ENCODE assay signal across 1 cellular context in genomic region chr3:193910886-193911738, GRCh38.
A peak's percentile ranks its signal among the peaks of the same experiment; 100 is the strongest.
TF ChIP-seq lines count a peak whose summit lies in the region.

No MANE protein-coding gene starts in this region.

TF ChIP-seq in K562, 482 proteins besides CTCF, POLR2A, EP300 and RAD21 (continued from another document and continues in another):
- peak; percentile 38 for TF ChIP-seq MITF (IDR thresholded peaks at IDR 0.05)
- 0 out of 2 replicates have a peak, but pooled peaks have one; percentile 56 for TF ChIP-seq TCF7 (IDR thresholded peaks at IDR 0.05; ENCODE audit: borderline replicate concordance)
- TF ChIP-seq NFIC (IDR thresholded peaks at IDR 0.05) = peak; percentile 76
- no peak for TF ChIP-seq ZFP30 (CRISPR knock-in tag; IDR thresholded peaks at IDR 0.05; ENCODE audit: borderline replicate concordance)
- TF ChIP-seq RNF2 (IDR thresholded peaks at IDR 0.05) = peak; percentile 97
- peak; percentile 27; the same call in 1 of the 2 replicates for TF ChIP-seq MIER1 (IDR thresholded peaks at IDR 0.05; ENCODE audit: low read depth)
- TF ChIP-seq BHLHE40 (IDR thresholded peaks at IDR 0.05; ENCODE audit: low read length) = peak; percentile 80
- TF ChIP-seq, protein P1, sequence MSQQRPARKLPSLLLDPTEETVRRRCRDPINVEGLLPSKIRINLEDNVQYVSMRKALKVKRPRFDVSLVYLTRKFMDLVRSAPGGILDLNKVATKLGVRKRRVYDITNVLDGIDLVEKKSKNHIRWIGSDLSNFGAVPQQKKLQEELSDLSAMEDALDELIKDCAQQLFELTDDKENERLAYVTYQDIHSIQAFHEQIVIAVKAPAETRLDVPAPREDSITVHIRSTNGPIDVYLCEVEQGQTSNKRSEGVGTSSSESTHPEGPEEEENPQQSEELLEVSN (IDR thresholded peaks at IDR 0.05; ENCODE audit: borderline replicate concordance in 1 of 2, extremely low read depth in 1 of 2, insufficient read depth in 1 of 2, insufficient read length in 1 of 2, low read depth in 1 of 2, low read length in 1 of 2, poor library complexity in 1 of 2, severe bottlenecking in 1 of 2) = peak in 1 of 2 experiments; percentile 58
- peak; percentile 34; the same call in 1 of the 2 replicates for TF ChIP-seq NCOA6 (IDR thresholded peaks at IDR 0.05)
- TF ChIP-seq GTF2F1 (IDR thresholded peaks at IDR 0.05; ENCODE audit: low read depth, low read length) = no peak
- peak; percentile 30; the same call in 1 of the 2 replicates for TF ChIP-seq C11orf30 (IDR thresholded peaks at IDR 0.05; ENCODE audit: low read depth)
- TF ChIP-seq ZNF766 (CRISPR knock-in tag; conservative IDR thresholded peaks at IDR 0.05) = no peak; the same call in 1 of the 2 replicates
- 0 out of 2 replicates have a peak, but pooled peaks have one; percentile 21 for TF ChIP-seq ZKSCAN1 (IDR thresholded peaks at IDR 0.05; ENCODE audit: low read depth, low read length)
- peak; percentile 40 for TF ChIP-seq BACH1 (tag; IDR thresholded peaks at IDR 0.05)
- TF ChIP-seq, protein P2, sequence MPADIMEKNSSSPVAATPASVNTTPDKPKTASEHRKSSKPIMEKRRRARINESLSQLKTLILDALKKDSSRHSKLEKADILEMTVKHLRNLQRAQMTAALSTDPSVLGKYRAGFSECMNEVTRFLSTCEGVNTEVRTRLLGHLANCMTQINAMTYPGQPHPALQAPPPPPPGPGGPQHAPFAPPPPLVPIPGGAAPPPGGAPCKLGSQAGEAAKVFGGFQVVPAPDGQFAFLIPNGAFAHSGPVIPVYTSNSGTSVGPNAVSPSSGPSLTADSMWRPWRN (IDR thresholded peaks at IDR 0.05; ENCODE audit: low read depth) = no peak; the same call in none of the 2 replicates
- TF ChIP-seq TEAD1 (CRISPR knock-in tag; IDR thresholded peaks at IDR 0.05) = peak in 1 of 2 experiments; percentile 82; a peak in 1 of 4 replicates
- TF ChIP-seq TOE1 (IDR thresholded peaks at IDR 0.05; ENCODE audit: borderline replicate concordance) = peak; percentile 62; the same call in 1 of the 2 replicates
- no peak for TF ChIP-seq TOE1 (CRISPR knock-in tag; IDR thresholded peaks at IDR 0.05; ENCODE audit: borderline replicate concordance, low read depth)
- TF ChIP-seq DPF2 (IDR thresholded peaks at IDR 0.05) = peak; percentile 95
- TF ChIP-seq, protein P3, sequence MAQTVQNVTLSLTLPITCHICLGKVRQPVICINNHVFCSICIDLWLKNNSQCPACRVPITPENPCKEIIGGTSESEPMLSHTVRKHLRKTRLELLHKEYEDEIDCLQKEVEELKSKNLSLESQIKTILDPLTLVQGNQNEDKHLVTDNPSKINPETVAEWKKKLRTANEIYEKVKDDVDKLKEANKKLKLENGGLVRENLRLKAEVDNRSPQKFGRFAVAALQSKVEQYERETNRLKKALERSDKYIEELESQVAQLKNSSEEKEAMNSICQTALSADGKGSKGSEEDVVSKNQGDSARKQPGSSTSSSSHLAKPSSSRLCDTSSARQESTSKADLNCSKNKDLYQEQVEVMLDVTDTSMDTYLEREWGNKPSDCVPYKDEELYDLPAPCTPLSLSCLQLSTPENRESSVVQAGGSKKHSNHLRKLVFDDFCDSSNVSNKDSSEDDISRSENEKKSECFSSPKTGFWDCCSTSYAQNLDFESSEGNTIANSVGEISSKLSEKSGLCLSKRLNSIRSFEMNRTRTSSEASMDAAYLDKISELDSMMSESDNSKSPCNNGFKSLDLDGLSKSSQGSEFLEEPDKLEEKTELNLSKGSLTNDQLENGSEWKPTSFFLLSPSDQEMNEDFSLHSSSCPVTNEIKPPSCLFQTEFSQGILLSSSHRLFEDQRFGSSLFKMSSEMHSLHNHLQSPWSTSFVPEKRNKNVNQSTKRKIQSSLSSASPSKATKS (CRISPR knock-in tag; IDR thresholded peaks at IDR 0.05) = no peak
- peak; percentile 82 for TF ChIP-seq POLR2AphosphoS5 (IDR thresholded peaks at IDR 0.05; ENCODE audit: control insufficient read depth, insufficient read depth, low read depth, low read length)
- TF ChIP-seq BCOR (IDR thresholded peaks at IDR 0.05) = peak; percentile 35; the same call in 1 of the 2 replicates
- peak in 1 of 2 experiments; percentile 30; a peak in 1 of 4 replicates for TF ChIP-seq FOXA3 (CRISPR knock-in tag; conservative IDR thresholded peaks at IDR 0.05 in 1 of 2, IDR thresholded peaks at IDR 0.05 in 1 of 2)
- peak; percentile 73 for TF ChIP-seq MTA2 (IDR thresholded peaks at IDR 0.05; ENCODE audit: low read depth)
- TF ChIP-seq RCOR1 (IDR thresholded peaks at IDR 0.05; ENCODE audit: borderline replicate concordance in 1 of 2, low read depth in 2 of 2, low read length in 2 of 2) = peak; percentile 56 to 93
- no peak for TF ChIP-seq ATF1 (CRISPR knock-in tag; IDR thresholded peaks at IDR 0.05)
- TF ChIP-seq ATF1 (tag; IDR thresholded peaks at IDR 0.05) = peak; percentile 71
- TF ChIP-seq SIN3B (IDR thresholded peaks at IDR 0.05; ENCODE audit: low read depth) = no peak; the same call in 1 of the 2 replicates
- TF ChIP-seq CEBPB (tag; IDR thresholded peaks at IDR 0.05) = peak; percentile 77
- TF ChIP-seq, protein P4, sequence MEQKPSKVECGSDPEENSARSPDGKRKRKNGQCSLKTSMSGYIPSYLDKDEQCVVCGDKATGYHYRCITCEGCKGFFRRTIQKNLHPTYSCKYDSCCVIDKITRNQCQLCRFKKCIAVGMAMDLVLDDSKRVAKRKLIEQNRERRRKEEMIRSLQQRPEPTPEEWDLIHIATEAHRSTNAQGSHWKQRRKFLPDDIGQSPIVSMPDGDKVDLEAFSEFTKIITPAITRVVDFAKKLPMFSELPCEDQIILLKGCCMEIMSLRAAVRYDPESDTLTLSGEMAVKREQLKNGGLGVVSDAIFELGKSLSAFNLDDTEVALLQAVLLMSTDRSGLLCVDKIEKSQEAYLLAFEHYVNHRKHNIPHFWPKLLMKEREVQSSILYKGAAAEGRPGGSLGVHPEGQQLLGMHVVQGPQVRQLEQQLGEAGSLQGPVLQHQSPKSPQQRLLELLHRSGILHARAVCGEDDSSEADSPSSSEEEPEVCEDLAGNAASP (IDR thresholded peaks at IDR 0.05) = no peak
- TF ChIP-seq HDAC3 (IDR thresholded peaks at IDR 0.05; ENCODE audit: borderline replicate concordance, partially characterized antibody) = peak; percentile 86
- peak; percentile 89 for TF ChIP-seq CBFA2T2 (conservative IDR thresholded peaks at IDR 0.05)
- TF ChIP-seq POLR2B (IDR thresholded peaks at IDR 0.05; ENCODE audit: low read depth, partially characterized antibody) = peak; percentile 28
- TF ChIP-seq MYC (IDR thresholded peaks at IDR 0.05; ENCODE audit: low read depth, low read length) = peak; percentile 81
- no peak for TF ChIP-seq MYC (CRISPR knock-in tag; IDR thresholded peaks at IDR 0.05; ENCODE audit: borderline replicate concordance, low read depth)
- TF ChIP-seq HSF4 (CRISPR knock-in tag; IDR thresholded peaks at IDR 0.05; ENCODE audit: borderline replicate concordance) = no peak
- TF ChIP-seq ZNF239 (CRISPR knock-in tag; IDR thresholded peaks at IDR 0.05) = peak; percentile 76
- no peak; the same call in 1 of the 2 replicates for TF ChIP-seq ZKSCAN8 (CRISPR knock-in tag; IDR thresholded peaks at IDR 0.05)
- peak; percentile 61; the same call in 1 of the 2 replicates for TF ChIP-seq CREB3L1 (IDR thresholded peaks at IDR 0.05; ENCODE audit: borderline replicate concordance, low read depth)
- peak; percentile 92 to 94 for TF ChIP-seq KDM1A (IDR thresholded peaks at IDR 0.05)
- TF ChIP-seq KDM5B (IDR thresholded peaks at IDR 0.05; ENCODE audit: insufficient replicate concordance, low read depth, low read length) = no peak
- TF ChIP-seq ZNF695 (CRISPR knock-in tag; IDR thresholded peaks at IDR 0.05) = no peak
- TF ChIP-seq, protein P5, sequence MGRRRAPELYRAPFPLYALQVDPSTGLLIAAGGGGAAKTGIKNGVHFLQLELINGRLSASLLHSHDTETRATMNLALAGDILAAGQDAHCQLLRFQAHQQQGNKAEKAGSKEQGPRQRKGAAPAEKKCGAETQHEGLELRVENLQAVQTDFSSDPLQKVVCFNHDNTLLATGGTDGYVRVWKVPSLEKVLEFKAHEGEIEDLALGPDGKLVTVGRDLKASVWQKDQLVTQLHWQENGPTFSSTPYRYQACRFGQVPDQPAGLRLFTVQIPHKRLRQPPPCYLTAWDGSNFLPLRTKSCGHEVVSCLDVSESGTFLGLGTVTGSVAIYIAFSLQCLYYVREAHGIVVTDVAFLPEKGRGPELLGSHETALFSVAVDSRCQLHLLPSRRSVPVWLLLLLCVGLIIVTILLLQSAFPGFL (CRISPR knock-in tag; IDR thresholded peaks at IDR 0.05) = peak; percentile 83; the same call in 1 of the 2 replicates
- peak; percentile 71 for TF ChIP-seq ELF1 (tag; IDR thresholded peaks at IDR 0.05)
- peak; percentile 72 for TF ChIP-seq HMGN3 (IDR thresholded peaks at IDR 0.05; ENCODE audit: borderline replicate concordance, extremely low read depth, insufficient read length, low read depth, low read length)
- peak; percentile 56 for TF ChIP-seq CC2D1A (IDR thresholded peaks at IDR 0.05)
- TF ChIP-seq EP400 (IDR thresholded peaks at IDR 0.05) = peak; percentile 65
- TF ChIP-seq FOXM1 (IDR thresholded peaks at IDR 0.05; ENCODE audit: low read depth) = peak; percentile 75
- no peak for TF ChIP-seq FOXM1 (CRISPR knock-in tag; IDR thresholded peaks at IDR 0.05; ENCODE audit: low read depth)
- TF ChIP-seq ZNF431 (CRISPR knock-in tag; IDR thresholded peaks at IDR 0.05) = no peak
- no peak for TF ChIP-seq ETV5 (CRISPR knock-in tag; IDR thresholded peaks at IDR 0.05; ENCODE audit: low read depth)
- TF ChIP-seq NFE2 (IDR thresholded peaks at IDR 0.05; ENCODE audit: low read depth) = peak; percentile 74
- TF ChIP-seq CCNT2 (IDR thresholded peaks at IDR 0.05; ENCODE audit: borderline replicate concordance, extremely low read depth, insufficient read length, low read depth, low read length) = peak; percentile 81
- peak in 1 of 2 experiments; percentile 71; a peak in 2 of 4 replicates for TF ChIP-seq MNT (conservative IDR thresholded peaks at IDR 0.05)
- TF ChIP-seq, protein P6, sequence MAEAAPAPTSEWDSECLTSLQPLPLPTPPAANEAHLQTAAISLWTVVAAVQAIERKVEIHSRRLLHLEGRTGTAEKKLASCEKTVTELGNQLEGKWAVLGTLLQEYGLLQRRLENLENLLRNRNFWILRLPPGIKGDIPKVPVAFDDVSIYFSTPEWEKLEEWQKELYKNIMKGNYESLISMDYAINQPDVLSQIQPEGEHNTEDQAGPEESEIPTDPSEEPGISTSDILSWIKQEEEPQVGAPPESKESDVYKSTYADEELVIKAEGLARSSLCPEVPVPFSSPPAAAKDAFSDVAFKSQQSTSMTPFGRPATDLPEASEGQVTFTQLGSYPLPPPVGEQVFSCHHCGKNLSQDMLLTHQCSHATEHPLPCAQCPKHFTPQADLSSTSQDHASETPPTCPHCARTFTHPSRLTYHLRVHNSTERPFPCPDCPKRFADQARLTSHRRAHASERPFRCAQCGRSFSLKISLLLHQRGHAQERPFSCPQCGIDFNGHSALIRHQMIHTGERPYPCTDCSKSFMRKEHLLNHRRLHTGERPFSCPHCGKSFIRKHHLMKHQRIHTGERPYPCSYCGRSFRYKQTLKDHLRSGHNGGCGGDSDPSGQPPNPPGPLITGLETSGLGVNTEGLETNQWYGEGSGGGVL (CRISPR knock-in tag; IDR thresholded peaks at IDR 0.05) = no peak
- TF ChIP-seq PTBP1 (IDR thresholded peaks at IDR 0.05; ENCODE audit: low read depth, low read length) = peak; percentile 27; the same call in 1 of the 2 replicates
- TF ChIP-seq ZNF217 (CRISPR knock-in tag; IDR thresholded peaks at IDR 0.05) = no peak
- peak; percentile 89 for TF ChIP-seq ZEB2 (IDR thresholded peaks at IDR 0.05)
- TF ChIP-seq E2F5 (CRISPR knock-in tag; IDR thresholded peaks at IDR 0.05) = no peak
- TF ChIP-seq TAL1 (IDR thresholded peaks at IDR 0.05) = peak; percentile 85
